Comparison of ENCODE assay signal across 1 cellular context in genomic region chr5:59466271-59466670, GRCh38.
TF ChIP-seq lines count a peak whose summit lies in the region.

No MANE protein-coding gene starts in this region.

TF ChIP-seq in GM23338, 12 proteins besides CTCF, POLR2A, EP300 and RAD21 (continued from another document):
- TF ChIP-seq ZNF331 (CRISPR knock-in tag; IDR thresholded peaks at IDR 0.05; ENCODE audit: low read depth): no peak
